14 cellular contexts compared by ENCODE assay signal in the genomic region with DNA sequence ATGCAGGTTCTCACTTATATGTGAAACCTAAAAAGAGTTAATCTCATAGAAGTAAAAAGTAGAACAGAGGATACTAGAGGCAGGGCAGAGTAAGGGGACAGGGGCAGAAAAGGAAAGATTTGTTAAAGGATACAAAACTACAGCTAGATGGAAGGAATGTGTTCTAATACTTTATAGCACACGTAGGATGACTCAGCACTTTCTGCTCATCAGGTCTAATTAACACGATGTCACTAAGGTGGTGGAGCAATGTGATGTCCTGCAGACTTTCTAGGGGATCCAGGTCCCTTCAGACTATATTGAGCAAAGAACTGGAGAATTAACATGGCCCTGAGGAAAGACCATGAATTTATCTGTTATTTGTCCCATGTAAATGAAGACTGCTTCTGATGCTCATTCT.
"Had no signal": no experiment of that assay in that cellular context is flagged by ENCODE, and none has a peak within 500 bp of the region (broad histone marks: within the 10 kb centered on the region; RNA-seq: fewer than 3 reads in every experiment).

No MANE protein-coding gene starts in this region.

- H3K4me3 ChIP-seq: esophagus squamous epithelium, heart left ventricle, left lung, sigmoid colon, suprapubic skin, upper lobe of left lung had no signal

- ATAC-seq: activated CD4-positive, CD25-positive, alpha-beta regulatory T cell treated with anti-CD3 and anti-CD28 coated beads, Interleukin-2, amount 50 U/mL, for 24 hours; foreskin keratinocyte; heart left ventricle; left lung; stimulated activated naive CD8-positive, alpha-beta T cell treated with anti-CD3 and anti-CD28 coated beads, Interleukin-15, Interleukin-2, amounts not matched to agents 100 U/mL and 50 U/mL, for 24 hours had no signal

- FAIRE-seq: bronchial epithelial cell, islet of Langerhans had no signal

- DNase-seq: activated T-cell treated with anti-CD3 and anti-CD28 coated beads, Interleukin-2, amount 50 U/mL, for 1 hour; aorta; esophagus squamous epithelium; foreskin keratinocyte; heart left ventricle; left lung; sigmoid colon; stimulated activated CD4-positive, alpha-beta T cell treated with anti-CD3 and anti-CD28 coated beads, Interleukin-2, amount 100 ng/mL, for 48 hours; stimulated activated naive CD8-positive, alpha-beta T cell treated with anti-CD3 and anti-CD28 coated beads, Interleukin-15, Interleukin-2, amounts not matched to agents 100 U/mL and 50 U/mL, for 24 hours had no signal
